In genomic region chr12:48973992-48974673, GRCh38 we compare ENCODE assay signal across 9 cellular contexts. TPM values are rescaled to one million over a fixed set of nuclear protein-coding genes. Genes with fewer than 3 reads are reported as not detected.
A peak's percentile ranks its signal among the peaks of the same experiment; 100 is the strongest.
DNase-seq lines count a peak whose midpoint lies in the region; ATAC-seq and TF ChIP-seq lines count a peak whose summit lies in the region.
"Had no signal": no experiment of that assay in that cellular context is flagged by ENCODE, and none has a peak within 500 bp of the region (broad histone marks: within the 10 kb centered on the region; RNA-seq: fewer than 3 reads in every experiment).

No MANE protein-coding gene starts in this region.

- H3K9me3 Mint-ChIP-seq in activated CD8-positive, alpha-beta T cell treated with anti-CD3 and anti-CD28 coated beads, Interleukin-2, amount 10 ng/mL, durations not matched to agents 7 days and 5 days (ENCODE audit: insufficient read depth): no peaks in the 10 kb centered on the region

- POLR2A ChIA-PET in activated CD8-positive, alpha-beta T cell treated with anti-CD3 and anti-CD28 coated beads, Interleukin-2, amount 10 ng/mL, durations not matched to agents 7 days and 5 days (lab: Charles Lee): no interaction called here

- peak; percentile 22 for ATAC-seq in activated CD8-positive, alpha-beta T cell treated with anti-CD3 and anti-CD28 coated beads, Interleukin-2, amount 10 ng/mL, durations not matched to agents 7 days and 5 days
- ATAC-seq in GM21576 (IDR thresholded peaks at IDR 0.05; ENCODE audit: unreplicated experiment) (no peak), HG03159 (IDR thresholded peaks at IDR 0.05; ENCODE audit: unreplicated experiment) (no peak)

- H3K27ac Mint-ChIP-seq in activated CD8-positive, alpha-beta T cell treated with anti-CD3 and anti-CD28 coated beads, Interleukin-2, amount 10 ng/mL, durations not matched to agents 7 days and 5 days: no peak overlapping the region

- in situ Hi-C loops in GM13977 (cut with MboI; ENCODE audit: low pct_unique_long_range_greater_than_20kb, low sequenced_read_pairs, unreplicated experiment): no loop called here

- DNase-seq in GM13977 (ENCODE audit: low spot score) (peak; percentile 50), cardiac septum (ENCODE audit: low spot score) (peak; percentile 77), NCI-H774 (lab: John Stamatoyannopoulos, UW) (no peak), SKM-1 treated with dmso at 0.1 percent for 144 hours (lab: John Stamatoyannopoulos, UW; ENCODE audit: unreplicated experiment) (no peak)
- DNase-seq in activated CD8-positive, alpha-beta T cell treated with anti-CD3 and anti-CD28 coated beads, Interleukin-2, amount 10 ng/mL, durations not matched to agents 7 days and 5 days: peak; percentile 62
- peak; percentile 37 for DNase-seq in stimulated activated CD4-positive, alpha-beta T cell treated with anti-CD3 and anti-CD28 coated beads, Interleukin-1b, Interleukin-23, amount 100 ng/mL, for 48 hours

- CTCF ChIA-PET in activated CD8-positive, alpha-beta T cell treated with anti-CD3 and anti-CD28 coated beads, Interleukin-2, amount 10 ng/mL, durations not matched to agents 7 days and 5 days (lab: Charles Lee): interaction anchor here (0.7 to 2.1 kb wide), 9 partner anchors 9 to 122 kb away, joined by 3 to 12 read pairs (median 5); partner anchors contain the start of gene DDX23

- H3K4me3 Mint-ChIP-seq in activated CD8-positive, alpha-beta T cell treated with anti-CD3 and anti-CD28 coated beads, Interleukin-2, amount 10 ng/mL, durations not matched to agents 7 days and 5 days: no peak overlapping the region

- no peaks in the 10 kb centered on the region for H3K36me3 Mint-ChIP-seq in activated CD8-positive, alpha-beta T cell treated with anti-CD3 and anti-CD28 coated beads, Interleukin-2, amount 10 ng/mL, durations not matched to agents 7 days and 5 days (ENCODE audit: low read depth)

- TF ChIP-seq CTCF in GM13977 (IDR thresholded peaks at IDR 0.05; ENCODE audit: extremely low read depth, insufficient read depth, missing control alignments): peak; percentile 70

- H3K4me1 Mint-ChIP-seq in activated CD8-positive, alpha-beta T cell treated with anti-CD3 and anti-CD28 coated beads, Interleukin-2, amount 10 ng/mL, durations not matched to agents 7 days and 5 days (ENCODE audit: low read depth): peaks cover 54% of the 10 kb centered on the region

- H3K27me3 Mint-ChIP-seq in activated CD8-positive, alpha-beta T cell treated with anti-CD3 and anti-CD28 coated beads, Interleukin-2, amount 10 ng/mL, durations not matched to agents 7 days and 5 days (ENCODE audit: low read depth): peaks cover 82% of the 10 kb centered on the region

- intact Hi-C loops in cardiac septum (cut with DNase I): no loop called here

RNA-seq across cellular contexts. Expression of gene WNT10B, which starts 2.6 kb away (rescaled TPM):
- total RNA-seq in activated CD8-positive, alpha-beta T cell treated with anti-CD3 and anti-CD28 coated beads, Interleukin-2, amount 10 ng/mL, durations not matched to agents 7 days and 5 days: 1 to 10 TPM; 2.4 to 3.2 TPM
- 0.16 TPM for total RNA-seq in cardiac septum

RNA-seq across cellular contexts. Expression of gene WNT1, which starts 4.0 kb away (rescaled TPM):
- 1 to 10 TPM in 1 of 2 experiments, under 1 TPM in 1; 0.81 to 1.1 TPM for total RNA-seq in activated CD8-positive, alpha-beta T cell treated with anti-CD3 and anti-CD28 coated beads, Interleukin-2, amount 10 ng/mL, durations not matched to agents 7 days and 5 days
- total RNA-seq in cardiac septum: not detected
- total RNA-seq: dermis microvascular lymphatic vessel endothelial cell had no signal

RNA-seq across cellular contexts. Expression of gene ARF3, which starts 16.8 kb away (rescaled TPM):
- total RNA-seq in activated CD8-positive, alpha-beta T cell treated with anti-CD3 and anti-CD28 coated beads, Interleukin-2, amount 10 ng/mL, durations not matched to agents 7 days and 5 days: 100 to 1,000 TPM; 104 to 108 TPM
- 59.5 TPM for total RNA-seq in cardiac septum

RNA-seq across cellular contexts. Expression of gene DDN, which starts 25.0 kb away (rescaled TPM):
- total RNA-seq in activated CD8-positive, alpha-beta T cell treated with anti-CD3 and anti-CD28 coated beads, Interleukin-2, amount 10 ng/mL, durations not matched to agents 7 days and 5 days: under 1 TPM; 0.39 to 0.42 TPM
- 1.00 TPM for total RNA-seq in cardiac septum

RNA-seq across cellular contexts. Expression of gene PRKAG1, which starts 44.4 kb away (rescaled TPM):
- total RNA-seq in activated CD8-positive, alpha-beta T cell treated with anti-CD3 and anti-CD28 coated beads, Interleukin-2, amount 10 ng/mL, durations not matched to agents 7 days and 5 days: 10 to 100 TPM; 57.5 to 59.8 TPM
- total RNA-seq in cardiac septum: 80.4 TPM

Comparison
In these comparisons a context has a peak if more than half of its experiments do, and no peak if none do; other contexts are left out.
1. DNase-seq: peak in GM13977 (single experiment), activated CD8-positive, alpha-beta T cell treated with anti-CD3 and anti-CD28 coated beads, Interleukin-2, amount 10 ng/mL, durations not matched to agents 7 days and 5 days (single experiment), cardiac septum (single experiment) and stimulated activated CD4-positive, alpha-beta T cell treated with anti-CD3 and anti-CD28 coated beads, Interleukin-1b, Interleukin-23, amount 100 ng/mL, for 48 hours (single experiment); none in NCI-H774 (single experiment) and SKM-1 treated with dmso at 0.1 percent for 144 hours (single experiment).